14 cellular contexts compared by ENCODE assay signal in the genomic region with DNA sequence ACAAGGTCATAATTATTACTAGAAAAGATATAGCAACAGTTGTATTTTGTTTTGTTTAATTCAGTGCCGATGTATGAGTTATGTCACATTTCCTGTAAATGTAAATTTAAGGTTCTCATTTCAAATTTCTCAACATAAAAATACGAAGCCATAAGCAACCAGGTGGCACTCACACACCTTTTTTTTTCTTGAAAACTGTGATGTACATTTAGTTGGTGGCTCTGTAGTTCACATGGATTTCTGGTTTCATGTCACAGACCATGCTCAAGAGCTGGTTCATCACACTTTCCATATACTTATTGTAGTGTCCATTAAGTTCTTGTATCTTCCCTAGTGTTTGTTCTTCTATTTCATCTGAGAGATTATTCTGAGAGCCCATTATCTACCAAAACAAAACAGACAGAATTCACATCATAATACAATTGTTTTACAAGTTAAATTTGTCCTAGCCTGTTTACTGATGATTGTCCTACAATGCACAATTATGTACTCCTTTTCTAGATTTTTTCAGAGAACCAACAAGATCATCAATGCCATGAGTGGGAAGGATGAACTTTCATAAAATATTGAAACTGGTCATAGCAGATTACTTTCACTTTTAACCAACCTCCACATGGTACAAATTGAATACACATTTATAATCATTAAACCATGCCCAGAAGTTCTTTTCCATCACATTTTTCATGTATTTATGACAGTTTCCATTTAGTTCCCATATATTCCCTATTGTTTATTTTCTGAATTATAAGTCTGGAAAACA. TPM values are rescaled to one million over a fixed set of nuclear protein-coding genes. Genes with fewer than 3 reads are reported as not detected.
DNase-seq lines count a peak whose midpoint lies in the region; ATAC-seq and TF ChIP-seq lines count a peak whose summit lies in the region.
"Had no signal": no experiment of that assay in that cellular context is flagged by ENCODE, and none has a peak within 500 bp of the region (broad histone marks: within the 10 kb centered on the region; RNA-seq: fewer than 3 reads in every experiment).

No MANE protein-coding gene starts in this region.

- peaks cover 79% of the 10 kb centered on the region for H3K4me1 Mint-ChIP-seq in activated CD8-positive, alpha-beta T cell treated with anti-CD3 and anti-CD28 coated beads, Interleukin-2, amount 10 ng/mL, durations not matched to agents 7 days and 5 days (ENCODE audit: low read depth)
- peaks cover 35 to 58% of the 10 kb centered on the region in 2 donors for H3K4me1 Mint-ChIP-seq in natural killer cell treated with Interleukin-12 subunit alpha and Interleukin-12 subunit beta and Interleukin-15 and Interleukin-18, amount 100 ng/mL, for 72 hours (ENCODE audit: low read depth in 2 of 2)

- peak; percentile 30 to 36 for ATAC-seq in activated CD4-positive, CD25-positive, alpha-beta regulatory T cell treated with anti-CD3 and anti-CD28 coated beads, Interleukin-2, amount 50 U/mL, for 24 hours
- ATAC-seq in activated CD8-positive, alpha-beta T cell treated with anti-CD3 and anti-CD28 coated beads, Interleukin-2, amount 10 ng/mL, durations not matched to agents 7 days and 5 days, result peak; percentile 65
- ATAC-seq in natural killer cell treated with Interleukin-12 subunit alpha and Interleukin-12 subunit beta and Interleukin-15 and Interleukin-18, amount 100 ng/mL, for 72 hours, result peak in 1 of 2 donors; percentile 39
- ATAC-seq: PC-3 had no signal

- peak overlapping the region; percentile 84 for H3K27ac Mint-ChIP-seq in activated CD8-positive, alpha-beta T cell treated with anti-CD3 and anti-CD28 coated beads, Interleukin-2, amount 10 ng/mL, durations not matched to agents 7 days and 5 days
- H3K27ac Mint-ChIP-seq in natural killer cell treated with Interleukin-12 subunit alpha and Interleukin-12 subunit beta and Interleukin-15 and Interleukin-18, amount 100 ng/mL, for 72 hours, result peak overlapping the region; percentile 90 to 94

- no peaks in the 10 kb centered on the region for H3K4me1 ChIP-seq in colonic mucosa
- H3K4me1 ChIP-seq in vagina, result no peaks in the 10 kb centered on the region
- H3K4me1 ChIP-seq: sigmoid colon, tibial artery had no signal

- H3K36me3 ChIP-seq in colonic mucosa (no peaks in the 10 kb centered on the region), vagina (no peaks in the 10 kb centered on the region)
- H3K36me3 ChIP-seq: sigmoid colon, tibial artery had no signal

- no peak overlapping the region for H3K9ac ChIP-seq in colonic mucosa (ENCODE audit: low read depth in 2 of 2, low read length in 2 of 2)

- peak overlapping the region; percentile 74 for H3K4me3 Mint-ChIP-seq in activated CD8-positive, alpha-beta T cell treated with anti-CD3 and anti-CD28 coated beads, Interleukin-2, amount 10 ng/mL, durations not matched to agents 7 days and 5 days
- peak overlapping the region; percentile 77 for H3K4me3 Mint-ChIP-seq in natural killer cell treated with Interleukin-12 subunit alpha and Interleukin-12 subunit beta and Interleukin-15 and Interleukin-18, amount 100 ng/mL, for 72 hours

- CTCF ChIA-PET in activated CD8-positive, alpha-beta T cell treated with anti-CD3 and anti-CD28 coated beads, Interleukin-2, amount 10 ng/mL, durations not matched to agents 7 days and 5 days (lab: Charles Lee), result interaction anchor here (0.6 to 4.1 kb wide), 20 partner anchors 8 to 178 kb away, joined by 3 to 26 read pairs (median 4); no protein-coding TSS in a partner anchor

- H3K4me3 ChIP-seq in Jurkat, Clone E6-1 (ENCODE audit: low read length), result peak overlapping the region; percentile 0; the same call in 1 of the 2 replicates
- H3K4me3 ChIP-seq in colonic mucosa (no peak overlapping the region), vagina (no peak overlapping the region)
- H3K4me3 ChIP-seq: sigmoid colon, tibial artery had no signal

- H3K9me3 ChIP-seq in colonic mucosa (no peaks in the 10 kb centered on the region), vagina (no peaks in the 10 kb centered on the region)
- H3K9me3 ChIP-seq: sigmoid colon, tibial artery had no signal

- intact Hi-C loops in colonic mucosa (cut with DNase I), result no loop called here
- intact Hi-C loops in vagina (cut with DNase I), result no loop called here

- peaks cover 12% of the 10 kb centered on the region for H3K36me3 Mint-ChIP-seq in activated CD8-positive, alpha-beta T cell treated with anti-CD3 and anti-CD28 coated beads, Interleukin-2, amount 10 ng/mL, durations not matched to agents 7 days and 5 days (ENCODE audit: low read depth)
- peaks cover 4% of the 10 kb centered on the region for H3K36me3 Mint-ChIP-seq in natural killer cell treated with Interleukin-12 subunit alpha and Interleukin-12 subunit beta and Interleukin-15 and Interleukin-18, amount 100 ng/mL, for 72 hours

- no peaks in the 10 kb centered on the region for H3K27me3 ChIP-seq in colonic mucosa
- no peaks in the 10 kb centered on the region for H3K27me3 ChIP-seq in vagina
- H3K27me3 ChIP-seq: sigmoid colon, tibial artery had no signal

- H3K27me3 Mint-ChIP-seq in activated CD8-positive, alpha-beta T cell treated with anti-CD3 and anti-CD28 coated beads, Interleukin-2, amount 10 ng/mL, durations not matched to agents 7 days and 5 days (ENCODE audit: low read depth), result no peaks in the 10 kb centered on the region
- H3K27me3 Mint-ChIP-seq in natural killer cell treated with Interleukin-12 subunit alpha and Interleukin-12 subunit beta and Interleukin-15 and Interleukin-18, amount 100 ng/mL, for 72 hours, result no peaks in the 10 kb centered on the region

- POLR2A ChIA-PET in activated CD8-positive, alpha-beta T cell treated with anti-CD3 and anti-CD28 coated beads, Interleukin-2, amount 10 ng/mL, durations not matched to agents 7 days and 5 days (lab: Charles Lee), result interaction anchor here (0.6 to 1.7 kb wide), 5 partner anchors 18 to 158 kb away, joined by 3 to 6 read pairs (median 5); a partner anchor contains a TSS

- no peak for TF ChIP-seq POLR2A in vagina (IDR thresholded peaks at IDR 0.05)

- DNase-seq in activated CD4-positive, CD25-positive, alpha-beta regulatory T cell treated with anti-CD3 and anti-CD28 coated beads, Interleukin-2, amount 50 U/mL, for 72 hours, result no peak
- DNase-seq in Jurkat, Clone E6-1 (ENCODE audit: low read depth, low spot score), result peak; percentile 60
- DNase-seq in activated CD8-positive, alpha-beta T cell treated with anti-CD3 and anti-CD28 coated beads, Interleukin-2, amount 10 ng/mL, durations not matched to agents 7 days and 5 days, result peak; percentile 47
- DNase-seq in natural killer cell treated with Interleukin-12 subunit alpha and Interleukin-12 subunit beta and Interleukin-15 and Interleukin-18, amount 100 ng/mL, for 72 hours (ENCODE audit: low spot score), result no peak
- DNase-seq in colonic mucosa, result no peak
- no peak for DNase-seq in NCI-H187 (lab: John Stamatoyannopoulos, UW)
- DNase-seq in vagina (ENCODE audit: extremely low spot score in 2 of 2), result no peak
- DNase-seq: NCI-H2171 treated with DMSO at 0.1 percent for 48 hours, PC-3, sigmoid colon, tibial artery had no signal

- H3K27ac ChIP-seq in colonic mucosa (no peak overlapping the region), vagina (no peak overlapping the region)
- H3K27ac ChIP-seq: sigmoid colon, tibial artery had no signal

- no peaks in the 10 kb centered on the region for H3K9me3 Mint-ChIP-seq in activated CD8-positive, alpha-beta T cell treated with anti-CD3 and anti-CD28 coated beads, Interleukin-2, amount 10 ng/mL, durations not matched to agents 7 days and 5 days (ENCODE audit: insufficient read depth)
- no peaks in the 10 kb centered on the region for H3K9me3 Mint-ChIP-seq in natural killer cell treated with Interleukin-12 subunit alpha and Interleukin-12 subunit beta and Interleukin-15 and Interleukin-18, amount 100 ng/mL, for 72 hours

- TF ChIP-seq CTCF in colonic mucosa (IDR thresholded peaks at IDR 0.05) (no peak), vagina (IDR thresholded peaks at IDR 0.05) (no peak)

RNA-seq across cellular contexts. Expression of a gene that starts 17.1 kb away (rescaled TPM):
- polyA plus RNA-seq in Jurkat, Clone E6-1 (2012; ENCODE audit: insufficient read depth, insufficient read length), result not detected
- total RNA-seq in activated CD8-positive, alpha-beta T cell treated with anti-CD3 and anti-CD28 coated beads, Interleukin-2, amount 10 ng/mL, durations not matched to agents 7 days and 5 days, result not detected
- total RNA-seq in natural killer cell treated with Interleukin-12 subunit alpha and Interleukin-12 subunit beta and Interleukin-15 and Interleukin-18, amount 100 ng/mL, for 72 hours, result not detected
- total RNA-seq in colonic mucosa (not detected), vagina (not detected)
- total RNA-seq: bronchial epithelial cell, PC-3, sigmoid colon had no signal
- polyA plus RNA-seq: neural cell, sigmoid colon had no signal

Comparison
In these comparisons a context has a peak if more than half of its experiments do, and no peak if none do; other contexts are left out.
1. DNase-seq: peak in Jurkat, Clone E6-1 (single experiment) and activated CD8-positive, alpha-beta T cell treated with anti-CD3 and anti-CD28 coated beads, Interleukin-2, amount 10 ng/mL, durations not matched to agents 7 days and 5 days (single experiment); none in activated CD4-positive, CD25-positive, alpha-beta regulatory T cell treated with anti-CD3 and anti-CD28 coated beads, Interleukin-2, amount 50 U/mL, for 72 hours (single experiment), natural killer cell treated with Interleukin-12 subunit alpha and Interleukin-12 subunit beta and Interleukin-15 and Interleukin-18, amount 100 ng/mL, for 72 hours (single experiment), colonic mucosa (single experiment), NCI-H187 (0 of 2) and vagina (0 of 2).